27 cellular contexts compared by ENCODE assay signal in the genomic region with DNA sequence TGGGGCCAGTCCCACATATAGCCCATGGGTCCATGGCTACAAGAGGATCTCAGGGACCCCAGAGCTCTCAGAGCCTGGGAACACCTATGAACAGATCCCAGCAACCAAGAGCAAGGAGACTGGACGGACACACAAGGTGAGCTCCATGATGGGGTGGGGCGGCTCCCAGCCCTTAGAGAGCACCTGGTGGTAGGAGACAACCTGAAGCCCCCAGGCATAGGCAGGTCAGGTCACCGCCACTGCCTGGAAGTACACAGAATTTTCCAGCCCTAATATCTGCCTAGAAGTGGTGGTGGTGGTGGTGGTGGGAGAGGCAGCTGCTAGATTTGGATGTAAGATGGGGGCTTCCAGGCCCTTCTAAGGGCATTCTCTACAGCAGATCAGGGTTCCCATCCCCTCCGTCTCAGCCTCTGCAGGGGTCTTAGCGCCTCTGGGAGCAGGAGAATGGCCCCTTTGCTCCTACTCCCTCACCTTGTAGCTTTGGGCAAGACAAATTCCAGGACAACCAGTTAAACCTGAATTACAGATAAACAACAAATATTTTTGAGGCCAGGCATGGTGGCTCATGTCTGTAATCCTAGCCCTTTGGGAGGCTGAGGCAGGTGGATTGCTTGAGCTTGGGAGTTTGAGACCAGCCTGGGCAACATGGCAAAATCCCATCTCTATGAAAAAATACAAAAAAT. TPM values are rescaled to one million over a fixed set of nuclear protein-coding genes. Genes with fewer than 3 reads are reported as not detected.
A peak's percentile ranks its signal among the peaks of the same experiment; 100 is the strongest.
DNase-seq lines count a peak whose midpoint lies in the region; ATAC-seq and TF ChIP-seq lines count a peak whose summit lies in the region.
"Had no signal": no experiment of that assay in that cellular context is flagged by ENCODE, and none has a peak within 500 bp of the region (broad histone marks: within the 10 kb centered on the region; RNA-seq: fewer than 3 reads in every experiment).

No MANE protein-coding gene starts in this region.

- H3K4me3 ChIP-seq in endodermal cell (ENCODE audit: low read length): no peak overlapping the region
- H3K4me3 ChIP-seq in upper lobe of right lung: no peak overlapping the region
- no peak overlapping the region for H3K4me3 ChIP-seq in right atrium auricular region
- H3K4me3 ChIP-seq: BLaER1 treated with 17β-estradiol and CSF1 and Interleukin-3, amounts not matched to agents 10 nM and 100 nM; body of pancreas; esophagus muscularis mucosa; suprapubic skin; uterus had no signal

- H3K36me3 Mint-ChIP-seq in activated naive CD4-positive, alpha-beta T cell treated with anti-CD3 and anti-CD28 coated beads, Interleukin-2, amount 10 ng/mL, durations not matched to agents 7 days and 5 days: no peaks in the 10 kb centered on the region
- H3K36me3 Mint-ChIP-seq in T-helper 17 cell (ENCODE audit: low read depth) (no peaks in the 10 kb centered on the region), endodermal cell (ENCODE audit: low read depth) (peaks cover 16% of the 10 kb centered on the region)
- H3K36me3 Mint-ChIP-seq: stimulated activated naive B cell treated with anti-CD40 and anti-IgM and Interleukin-4, amounts not matched to agents 10 μg/mL and 1 μg/mL and 100 μg/mL, for 72 hours had no signal

- TF ChIP-seq CTCF in endodermal cell (conservative IDR thresholded peaks at IDR 0.05): no peak
- no peak for TF ChIP-seq CTCF in upper lobe of right lung (IDR thresholded peaks at IDR 0.05)
- no peak for TF ChIP-seq CTCF in right atrium auricular region (IDR thresholded peaks at IDR 0.05)

- H3K27ac Mint-ChIP-seq in activated naive CD4-positive, alpha-beta T cell treated with anti-CD3 and anti-CD28 coated beads, Interleukin-2, amount 10 ng/mL, durations not matched to agents 7 days and 5 days: peak overlapping the region; percentile 49
- H3K27ac Mint-ChIP-seq in T-helper 17 cell (peak overlapping the region; percentile 94), endodermal cell (peak overlapping the region; percentile 55)
- H3K27ac Mint-ChIP-seq: stimulated activated naive B cell treated with anti-CD40 and anti-IgM and Interleukin-4, amounts not matched to agents 10 μg/mL and 1 μg/mL and 100 μg/mL, for 72 hours had no signal

- no peak overlapping the region for H3K9ac ChIP-seq in endodermal cell (ENCODE audit: extremely low read depth, low read length, poor library complexity, severe bottlenecking)

- intact Hi-C loops in upper lobe of right lung (cut with DNase I): no loop called here

- H3K4me1 ChIP-seq in endodermal cell (ENCODE audit: control insufficient read depth, insufficient read depth, low read length) (no peaks in the 10 kb centered on the region), upper lobe of right lung (peaks cover 20% of the 10 kb centered on the region), right atrium auricular region (peaks cover 0 to 4% of the 10 kb centered on the region in 2 donors)
- H3K4me1 ChIP-seq: body of pancreas, esophagus muscularis mucosa, uterus had no signal

- H3K36me3 ChIP-seq in endodermal cell (ENCODE audit: control insufficient read depth, insufficient read depth, low read length): no peaks in the 10 kb centered on the region
- no peaks in the 10 kb centered on the region for H3K36me3 ChIP-seq in upper lobe of right lung
- no peaks in the 10 kb centered on the region for H3K36me3 ChIP-seq in right atrium auricular region
- H3K36me3 ChIP-seq: BLaER1 treated with 17β-estradiol and CSF1 and Interleukin-3, amounts not matched to agents 10 nM and 100 nM; esophagus muscularis mucosa; suprapubic skin; uterus had no signal

- H3K27me3 ChIP-seq in endodermal cell (ENCODE audit: control insufficient read depth, insufficient read depth, low read length, poor library complexity, severe bottlenecking) (no peaks in the 10 kb centered on the region), upper lobe of right lung (no peaks in the 10 kb centered on the region), right atrium auricular region (no peaks in the 10 kb centered on the region)
- H3K27me3 ChIP-seq: BLaER1 treated with 17β-estradiol and CSF1 and Interleukin-3, amounts not matched to agents 10 nM and 100 nM; body of pancreas; esophagus muscularis mucosa; suprapubic skin; uterus had no signal

- DNase-seq in activated naive CD4-positive, alpha-beta T cell treated with anti-CD3 and anti-CD28 coated beads, Interleukin-2, amount 10 ng/mL, durations not matched to agents 7 days and 5 days: no peak
- DNase-seq in activated naive CD4-positive, alpha-beta T cell treated with Interleukin-2 at 50 U/mL for 16 hours: no peak
- DNase-seq in T-helper 17 cell (no peak), endodermal cell (no peak), upper lobe of right lung (peak; percentile 40), right atrium auricular region (ENCODE audit: low spot score) (no peak), GM19238 (ENCODE audit: insufficient read length, low spot score) (no peak)
- DNase-seq: body of pancreas; effector memory CD4-positive, alpha-beta T cell; NCI-H1105 treated with DMSO at 0.1 percent for 48 hours; NCI-H2029 treated with DMSO at 0.1 percent for 48 hours; NCI-H345; NCI-H82; Right ventricle myocardium superior; stimulated activated CD4-positive, alpha-beta T cell treated with anti-CD3 and anti-CD28 coated beads, Interleukin-4, amount 100 ng/mL, for 1 hour; stimulated activated naive B cell treated with anti-CD40 and anti-IgM and Interleukin-4, amounts not matched to agents 10 μg/mL and 1 μg/mL and 100 μg/mL, for 72 hours; uterus had no signal

- H3K9me3 ChIP-seq in T-helper 17 cell (ENCODE audit: control insufficient read depth, low read length, poor library complexity, severe bottlenecking) (no peaks in the 10 kb centered on the region), endodermal cell (ENCODE audit: control insufficient read depth, low read length) (no peaks in the 10 kb centered on the region), upper lobe of right lung (no peaks in the 10 kb centered on the region), right atrium auricular region (no peaks in the 10 kb centered on the region)
- H3K9me3 ChIP-seq: BLaER1 treated with 17β-estradiol and CSF1 and Interleukin-3, amounts not matched to agents 10 nM and 100 nM; body of pancreas; esophagus muscularis mucosa; suprapubic skin; uterus had no signal

- H3K4me1 Mint-ChIP-seq in activated naive CD4-positive, alpha-beta T cell treated with anti-CD3 and anti-CD28 coated beads, Interleukin-2, amount 10 ng/mL, durations not matched to agents 7 days and 5 days: peaks cover 56% of the 10 kb centered on the region
- peaks cover 34% of the 10 kb centered on the region for H3K4me1 Mint-ChIP-seq in T-helper 17 cell
- H3K4me1 Mint-ChIP-seq in endodermal cell: no peaks in the 10 kb centered on the region

- H3K4me3 Mint-ChIP-seq in activated naive CD4-positive, alpha-beta T cell treated with anti-CD3 and anti-CD28 coated beads, Interleukin-2, amount 10 ng/mL, durations not matched to agents 7 days and 5 days: no peak overlapping the region
- H3K4me3 Mint-ChIP-seq in T-helper 17 cell: peak overlapping the region; percentile 12
- H3K4me3 Mint-ChIP-seq in endodermal cell: no peak overlapping the region
- H3K4me3 Mint-ChIP-seq: stimulated activated naive B cell treated with anti-CD40 and anti-IgM and Interleukin-4, amounts not matched to agents 10 μg/mL and 1 μg/mL and 100 μg/mL, for 72 hours had no signal

- CTCF ChIA-PET in activated naive CD4-positive, alpha-beta T cell treated with anti-CD3 and anti-CD28 coated beads, Interleukin-2, amount 10 ng/mL, durations not matched to agents 7 days and 5 days (lab: Charles Lee): interaction anchor here (1.0 to 1.4 kb wide), 4 partner anchors 11 to 143 kb away, joined by 3 to 4 read pairs (median 3); a partner anchor contains a TSS

- no peak for ATAC-seq in T-helper 17 cell
- no peak for ATAC-seq in upper lobe of right lung
- no peak for ATAC-seq in GM18907 (IDR thresholded peaks at IDR 0.05; ENCODE audit: unreplicated experiment)
- ATAC-seq: activated CD4-positive, CD25-positive, alpha-beta regulatory T cell treated with anti-CD3 and anti-CD28 coated beads, Interleukin-2, amount 50 U/mL, for 24 hours; body of pancreas; stimulated activated naive B cell treated with anti-CD40 and anti-IgM and Interleukin-4, amounts not matched to agents 10 μg/mL and 1 μg/mL and 100 μg/mL, for 72 hours had no signal

- no peaks in the 10 kb centered on the region for H3K9me3 Mint-ChIP-seq in activated naive CD4-positive, alpha-beta T cell treated with anti-CD3 and anti-CD28 coated beads, Interleukin-2, amount 10 ng/mL, durations not matched to agents 7 days and 5 days
- no peaks in the 10 kb centered on the region for H3K9me3 Mint-ChIP-seq in endodermal cell
- H3K9me3 Mint-ChIP-seq: stimulated activated naive B cell treated with anti-CD40 and anti-IgM and Interleukin-4, amounts not matched to agents 10 μg/mL and 1 μg/mL and 100 μg/mL, for 72 hours had no signal

- WGBS in endodermal cell (ENCODE audit: insufficient coverage in 1 of 2, insufficient read length in 1 of 2), 2 experiments: 87 to 96% methylated on average over 4 to 5 of the region's 5 CpGs

- peaks cover 6% of the 10 kb centered on the region for H3K27me3 Mint-ChIP-seq in activated naive CD4-positive, alpha-beta T cell treated with anti-CD3 and anti-CD28 coated beads, Interleukin-2, amount 10 ng/mL, durations not matched to agents 7 days and 5 days
- H3K27me3 Mint-ChIP-seq in T-helper 17 cell (no peaks in the 10 kb centered on the region), endodermal cell (ENCODE audit: insufficient read depth) (no peaks in the 10 kb centered on the region)
- H3K27me3 Mint-ChIP-seq: stimulated activated naive B cell treated with anti-CD40 and anti-IgM and Interleukin-4, amounts not matched to agents 10 μg/mL and 1 μg/mL and 100 μg/mL, for 72 hours had no signal

- H3K27ac ChIP-seq in endodermal cell (ENCODE audit: low read depth, low read length) (no peak overlapping the region), upper lobe of right lung (no peak overlapping the region), right atrium auricular region (no peak overlapping the region)
- H3K27ac ChIP-seq: body of pancreas, esophagus muscularis mucosa, suprapubic skin, uterus had no signal

RNA-seq across cellular contexts. Expression of a gene that starts 9.2 kb away (rescaled TPM):
- not detected for total RNA-seq in T-helper 17 cell
- not detected for total RNA-seq in endodermal cell
- not detected for polyA plus RNA-seq in endodermal cell (2013, experiment 1 of 2)
- not detected for polyA plus RNA-seq in endodermal cell (2013, experiment 2 of 2)
- total RNA-seq in upper lobe of right lung: not detected
- total RNA-seq in right atrium auricular region: not detected
- total RNA-seq: body of pancreas, esophagus muscularis mucosa, frontal cortex, MCF 10A, mesenteric fat pad, OCI-LY7, pulmonary artery endothelial cell, Right ventricle myocardium superior, suprapubic skin, uterus had no signal

RNA-seq across cellular contexts. Expression of a gene that starts 24.1 kb away (rescaled TPM):
- total RNA-seq in T-helper 17 cell: 100 to 1,000 TPM in 1 of 2 donors, 10 to 100 TPM in 1; 91.0 to 130 TPM
- 10 to 100 TPM; 13.8 to 23.8 TPM for total RNA-seq in endodermal cell
- polyA plus RNA-seq in endodermal cell (2013, experiment 1 of 2): 10.7 TPM
- 12.9 TPM for polyA plus RNA-seq in endodermal cell (2013, experiment 2 of 2)
- total RNA-seq in upper lobe of right lung: 88.7 TPM
- total RNA-seq in right atrium auricular region: 10 to 100 TPM; 12.5 to 27.7 TPM

RNA-seq across cellular contexts. Expression of a gene that starts 29.7 kb away (rescaled TPM):
- total RNA-seq in T-helper 17 cell (under 1 TPM; 0.63 to 0.65 TPM), endodermal cell (10 to 100 TPM; 40.6 to 41.7 TPM), upper lobe of right lung (1.9 TPM), right atrium auricular region (10 to 100 TPM; 37.2 to 38.6 TPM)
- polyA plus RNA-seq in endodermal cell (2013, experiment 1 of 2): 42.9 TPM
- polyA plus RNA-seq in endodermal cell (2013, experiment 2 of 2): 38.6 TPM

RNA-seq across cellular contexts. Expression of a gene that starts 47.6 kb away (rescaled TPM):
- total RNA-seq in T-helper 17 cell (10 to 100 TPM; 37.8 to 51.2 TPM), endodermal cell (10 to 100 TPM; 34.2 to 43.2 TPM), upper lobe of right lung (71.6 TPM), right atrium auricular region (100 to 1,000 TPM; 188 to 352 TPM)
- polyA plus RNA-seq in endodermal cell (2013, experiment 1 of 2): 16.1 TPM
- 16.9 TPM for polyA plus RNA-seq in endodermal cell (2013, experiment 2 of 2)

Comparison
In these comparisons a context has a peak if more than half of its experiments do, and no peak if none do; other contexts are left out.
1. RNA of a gene that starts 29.7 kb away (total RNA-seq): 40.6 to 41.7 TPM in endodermal cell and 37.2 to 38.6 TPM in right atrium auricular region; 1.9 TPM in upper lobe of right lung (single experiment) and 0.63 to 0.65 TPM in T-helper 17 cell; every median in the first group is over 10 times any median in the second.
2. Peak in every context shown above with its lines, with median percentiles within 50 percentile points of each other: H3K27ac Mint-ChIP-seq.